ENCODE assay signal across 8 cellular contexts in genomic region chr1:86419277-86419903, GRCh38. TPM values are rescaled to one million over a fixed set of nuclear protein-coding genes. Genes with fewer than 3 reads are reported as not detected.
A peak's percentile ranks its signal among the peaks of the same experiment; 100 is the strongest.
DNase-seq lines count a peak whose midpoint lies in the region; ATAC-seq and TF ChIP-seq lines count a peak whose summit lies in the region.

No MANE protein-coding gene starts in this region.

- WGBS in smooth muscle cell (ENCODE audit: low lambda C conversion rate): 73% methylated on average over 4 of the region's 4 CpGs

- TF ChIP-seq CTCF in activated B cell treated with CpG ODN at 0.5 μM for 24 hours (IDR thresholded peaks at IDR 0.05) (no peak), fibroblast of pulmonary artery (IDR thresholded peaks at IDR 0.05; ENCODE audit: low read length, missing control alignments) (peak; percentile 81), smooth muscle cell (IDR thresholded peaks at IDR 0.05; ENCODE audit: borderline replicate concordance, insufficient read depth, poor library complexity, severe bottlenecking) (peak; percentile 29)

- no peaks in the 10 kb centered on the region for H3K9me3 Mint-ChIP-seq in activated B cell treated with CpG ODN at 0.5 μM for 24 hours

- H3F3A ChIP-seq in smooth muscle cell (ENCODE audit: low read depth): no peaks in the 10 kb centered on the region

- H3K79me2 ChIP-seq in smooth muscle cell (ENCODE audit: low read depth): no peaks in the 10 kb centered on the region

- H3K4me3 ChIP-seq in fibroblast of pulmonary artery (replicated peaks; ENCODE audit: low read depth, low read length) (no peak overlapping the region), smooth muscle cell (no peak overlapping the region)

- no peaks in the 10 kb centered on the region for H3K27me3 ChIP-seq in smooth muscle cell (ENCODE audit: low read depth)

- intact Hi-C loops in activated B cell treated with CpG ODN at 0.5 μM for 24 hours (cut with micrococcal nuclease): loop anchor here (1.0 to 5.0 kb wide), 4 partner anchors 23 to 268 kb away; partner anchors contain the start of gene ODF2L

- peak; percentile 90 for ATAC-seq in GM21526 (IDR thresholded peaks at IDR 0.05; ENCODE audit: low FRiP score, unreplicated experiment)
- ATAC-seq in activated B cell treated with CpG ODN at 0.5 μM for 24 hours (ENCODE audit: low read depth): peak; percentile 81

- POLR2A ChIA-PET in activated B cell treated with CpG ODN at 0.5 μM for 24 hours (lab: Charles Lee): no interaction called here

- H3K27ac Mint-ChIP-seq in activated B cell treated with CpG ODN at 0.5 μM for 24 hours: peak overlapping the region; percentile 70

- no peaks in the 10 kb centered on the region for H3K36me3 Mint-ChIP-seq in activated B cell treated with CpG ODN at 0.5 μM for 24 hours (ENCODE audit: low read depth)

- no peaks in the 10 kb centered on the region for H3K4me1 ChIP-seq in smooth muscle cell (ENCODE audit: low read depth)

- no peak overlapping the region for H2AFZ ChIP-seq in smooth muscle cell (ENCODE audit: low read depth)

- peak overlapping the region; percentile 80 for H3K4me3 Mint-ChIP-seq in activated B cell treated with CpG ODN at 0.5 μM for 24 hours

- H4K20me1 ChIP-seq in smooth muscle cell (ENCODE audit: low read depth): no peaks in the 10 kb centered on the region

- H3K36me3 ChIP-seq in smooth muscle cell (ENCODE audit: low read depth): no peaks in the 10 kb centered on the region

- H3K9ac ChIP-seq in smooth muscle cell (ENCODE audit: low read depth): no peak overlapping the region

- DNase-seq in NCI-H2107 treated with DMSO at 0.1 percent for 48 hours (lab: John Stamatoyannopoulos, UW; ENCODE audit: unreplicated experiment): peak; percentile 51
- DNase-seq in NCI-H2107 (lab: John Stamatoyannopoulos, UW): no peak
- peak; percentile 37 for DNase-seq in HT1080 (ENCODE audit: low read depth)
- DNase-seq in activated B cell treated with CpG ODN at 0.5 μM for 24 hours: no peak
- DNase-seq in fibroblast of pulmonary artery (ENCODE audit: low read depth): peak; percentile 63
- no peak for DNase-seq in smooth muscle cell (lab: John Stamatoyannopoulos, UW; ENCODE audit: unreplicated experiment)
- no peak for DNase-seq in KG1 (lab: John Stamatoyannopoulos, UW)

- H3K4me2 ChIP-seq in smooth muscle cell: no peak overlapping the region

- H3K27ac ChIP-seq in smooth muscle cell (ENCODE audit: low read depth): no peak overlapping the region

- peaks cover 3% of the 10 kb centered on the region for H3K27me3 Mint-ChIP-seq in activated B cell treated with CpG ODN at 0.5 μM for 24 hours

- peaks cover 7% of the 10 kb centered on the region for H3K4me1 Mint-ChIP-seq in activated B cell treated with CpG ODN at 0.5 μM for 24 hours

- CTCF ChIA-PET in activated B cell treated with CpG ODN at 0.5 μM for 24 hours (lab: Charles Lee): no interaction called here

- no peaks in the 10 kb centered on the region for H3K9me3 ChIP-seq in smooth muscle cell (replicated peaks; ENCODE audit: low read depth)

RNA-seq across cellular contexts. Expression of gene CLCA2, which starts 4.6 kb away (rescaled TPM):
- 0.07 and 0.26 TPM in 2 replicates for total RNA-seq in HT1080 (2014; rRNA removed; shearing (Covaris generic))
- 0.08 and 0.31 TPM in 2 replicates for polyA plus RNA-seq in HT1080 (2015; cell fraction: cytosol; rRNA removed)
- polyA plus RNA-seq in HT1080 (2015; cell fraction: nucleus; rRNA removed): 0.93 and 1.2 TPM in 2 replicates
- total RNA-seq in activated B cell treated with CpG ODN at 0.5 μM for 24 hours (not detected in 2 replicates), smooth muscle cell (21.7 and 24.2 TPM in 2 replicates)
- polyA plus RNA-seq in smooth muscle cell: 1.00 and 5.6 TPM in 2 replicates

RNA-seq across cellular contexts. Expression of gene ODF2L, which starts 23.3 kb away (rescaled TPM):
- total RNA-seq in HT1080 (2014; rRNA removed; shearing (Covaris generic)): 6.2 and 10.1 TPM in 2 replicates
- 6.5 and 7.9 TPM in 2 replicates for polyA plus RNA-seq in HT1080 (2015; cell fraction: cytosol; rRNA removed)
- polyA plus RNA-seq in HT1080 (2015; cell fraction: nucleus; rRNA removed): 29.1 and 32.5 TPM in 2 replicates
- total RNA-seq in activated B cell treated with CpG ODN at 0.5 μM for 24 hours (28.2 and 36.1 TPM in 2 replicates), smooth muscle cell (58.4 and 95.9 TPM in 2 replicates)
- polyA plus RNA-seq in smooth muscle cell: 31.2 and 36.4 TPM in 2 replicates

RNA-seq across cellular contexts. Expression of gene CLCA1, which starts 49.3 kb away (rescaled TPM):
- total RNA-seq in HT1080 (2014; rRNA removed; shearing (Covaris generic)): not detected in 2 replicates
- not detected in 2 replicates for polyA plus RNA-seq in HT1080 (2015; cell fraction: cytosol; rRNA removed)
- polyA plus RNA-seq in HT1080 (2015; cell fraction: nucleus; rRNA removed): not detected in 2 replicates
- total RNA-seq in activated B cell treated with CpG ODN at 0.5 μM for 24 hours (not detected in 2 replicates), smooth muscle cell (not detected in 2 replicates)
- polyA plus RNA-seq in smooth muscle cell: not detected in 2 replicates

Comparison
In these comparisons a context has a peak if more than half of its experiments do, and no peak if none do; other contexts are left out.
1. DNase-seq: peak in NCI-H2107 treated with DMSO at 0.1 percent for 48 hours (single experiment), HT1080 (single experiment) and fibroblast of pulmonary artery (single experiment); none in NCI-H2107 (single experiment), activated B cell treated with CpG ODN at 0.5 μM for 24 hours (single experiment), smooth muscle cell (single experiment) and KG1 (single experiment).
2. RNA of gene CLCA2, which starts 4.6 kb away (total RNA-seq): 21.7 to 24.2 TPM in smooth muscle cell; 0.07 to 0.26 TPM in HT1080 and not detected in activated B cell treated with CpG ODN at 0.5 μM for 24 hours; every median in the first group is over 10 times any median in the second.